Comparison of ENCODE assay signal across 13 cellular contexts in the genomic region with DNA sequence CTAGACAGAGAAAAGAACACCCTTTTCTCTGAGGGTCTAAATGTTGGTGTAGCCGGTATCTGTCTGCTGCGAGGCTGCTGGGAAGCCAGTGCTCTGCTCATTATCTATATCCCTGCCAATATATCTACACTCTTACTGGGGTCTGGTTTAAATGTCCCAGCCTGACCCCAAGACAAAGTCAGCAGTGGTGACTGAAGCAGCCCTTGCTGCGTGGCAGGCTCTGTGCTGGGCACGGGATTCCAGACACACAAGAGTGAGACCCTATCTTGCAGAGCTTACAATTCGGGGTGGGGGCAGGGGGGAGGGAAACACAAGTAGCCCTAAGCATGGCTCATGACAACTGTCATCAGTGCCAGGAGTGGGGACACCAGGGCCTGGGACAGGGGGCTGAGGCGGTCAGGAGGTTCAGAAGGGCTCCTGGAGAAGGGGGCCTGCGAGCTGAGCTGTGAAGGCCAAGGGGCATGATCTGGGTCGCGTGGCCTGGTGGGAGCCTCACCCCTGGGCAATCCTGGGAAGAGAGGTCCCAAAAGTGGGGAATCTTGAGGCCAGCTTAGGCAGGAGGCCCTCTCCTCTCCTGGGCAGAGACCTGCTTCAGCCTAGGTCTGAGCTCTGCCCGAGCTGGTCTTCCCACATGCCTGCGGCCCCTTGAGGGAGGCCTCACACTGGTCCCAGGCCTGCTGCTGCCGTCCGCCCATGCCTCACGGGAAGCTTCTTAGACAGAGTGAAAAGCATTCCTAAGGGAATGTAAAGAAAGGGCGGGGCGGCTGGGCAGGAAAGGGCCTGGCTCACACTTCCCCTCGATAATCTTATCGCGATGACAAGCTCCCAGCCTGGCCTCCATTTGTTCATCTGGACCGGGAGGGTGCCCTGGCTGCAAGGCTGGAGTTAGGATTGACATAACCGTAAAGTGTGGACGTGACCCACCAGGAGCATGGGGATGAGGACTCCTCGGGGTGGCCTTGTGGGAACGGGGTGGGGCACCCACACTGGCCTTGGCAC. TPM values are rescaled to one million over a fixed set of nuclear protein-coding genes. Genes with fewer than 3 reads are reported as not detected.
DNase-seq lines count a peak whose midpoint lies in the region; ATAC-seq and TF ChIP-seq lines count a peak whose summit lies in the region.
"Had no signal": no experiment of that assay in that cellular context is flagged by ENCODE, and none has a peak within 500 bp of the region (broad histone marks: within the 10 kb centered on the region; RNA-seq: fewer than 3 reads in every experiment).

No MANE protein-coding gene starts in this region.

- WGBS in stomach, 5 donors, result 49 to 72% (median 57%) methylated on average over 24 of the region's 24 CpGs

- no peaks in the 10 kb centered on the region for H3K9me3 Mint-ChIP-seq in chondrocyte (ENCODE audit: low read depth)

- intact Hi-C loops in Right ventricle myocardium superior (cut with DNase I) (no loop called here), stomach (cut with DNase I; ENCODE audit: low total_unique reads) (no loop called here)

- H3K36me3 Mint-ChIP-seq in chondrocyte (ENCODE audit: low read depth), result no peaks in the 10 kb centered on the region

- DNase-seq in cardiac muscle cell (ENCODE audit: low read depth in 1 of 2, low spot score in 1 of 2), result peak; percentile 80 to 84
- no peak for DNase-seq in Right ventricle myocardium superior
- DNase-seq in chondrocyte (ENCODE audit: low spot score), result no peak
- DNase-seq in left lobe of liver (ENCODE audit: low spot score), result no peak
- peak; percentile 61 for DNase-seq in stomach
- DNase-seq in NCI-H2196 (lab: John Stamatoyannopoulos, UW; ENCODE audit: unreplicated experiment), result no peak
- DNase-seq in stimulated activated CD4-positive, alpha-beta T cell treated with anti-CD3 and anti-CD28 coated beads, Interleukin-4, amount 100 ng/mL, for 24 hours, result no peak
- DNase-seq: Calu3, heart right ventricle, NCI-H1092 treated with DMSO at 0.1 percent for 48 hours, NCI-H526, SIG-M5 had no signal

- TF ChIP-seq CTCF in cardiac muscle cell (IDR thresholded peaks at IDR 0.05; ENCODE audit: low read depth, low read length), result no peak
- TF ChIP-seq CTCF in chondrocyte (IDR thresholded peaks at IDR 0.05), result no peak
- TF ChIP-seq CTCF in stomach (IDR thresholded peaks at IDR 0.05), result no peak

- H3K27ac ChIP-seq in cardiac muscle cell, result peak overlapping the region; percentile 86
- H3K27ac ChIP-seq in stomach, result peak overlapping the region in 3 of 5 donors; percentile 49 to 70 (median 52)
- H3K27ac ChIP-seq: heart right ventricle had no signal

- H3K4me1 Mint-ChIP-seq in chondrocyte (ENCODE audit: low read depth), result peaks cover 43% of the 10 kb centered on the region

- H3K27me3 Mint-ChIP-seq in chondrocyte (ENCODE audit: low read depth), result no peaks in the 10 kb centered on the region

- peak overlapping the region; percentile 36 for H3K27ac Mint-ChIP-seq in chondrocyte (ENCODE audit: unreplicated experiment)

- ATAC-seq in Right ventricle myocardium superior (ENCODE audit: poor library complexity) (no peak), left lobe of liver (peak; percentile 23), HG03097 (IDR thresholded peaks at IDR 0.05; ENCODE audit: low FRiP score, unreplicated experiment) (no peak)

- H3K4me3 Mint-ChIP-seq in chondrocyte (ENCODE audit: unreplicated experiment), result no peak overlapping the region

- H3K4me1 ChIP-seq in cardiac muscle cell (ENCODE audit: low read depth), result peaks cover 13% of the 10 kb centered on the region
- H3K4me1 ChIP-seq in stomach, result peaks cover 5 to 11% (median 9%) of the 10 kb centered on the region in 4 donors

- H3K4me3 ChIP-seq in cardiac muscle cell (no peak overlapping the region), stomach (no peak overlapping the region)
- H3K4me3 ChIP-seq: heart right ventricle had no signal

- H3K9me3 ChIP-seq in cardiac muscle cell (ENCODE audit: low read depth) (no peaks in the 10 kb centered on the region), stomach (no peaks in the 10 kb centered on the region)
- H3K9me3 ChIP-seq: heart right ventricle had no signal

- no peaks in the 10 kb centered on the region for H3K36me3 ChIP-seq in cardiac muscle cell
- no peaks in the 10 kb centered on the region for H3K36me3 ChIP-seq in stomach
- H3K36me3 ChIP-seq: heart right ventricle had no signal

- TF ChIP-seq EP300 in stomach (IDR thresholded peaks at IDR 0.05), result no peak

- H3K27me3 ChIP-seq in cardiac muscle cell (no peaks in the 10 kb centered on the region), stomach (no peaks in the 10 kb centered on the region)
- H3K27me3 ChIP-seq: heart right ventricle had no signal

- TF ChIP-seq POLR2A in stomach (IDR thresholded peaks at IDR 0.05), result no peak

RNA-seq across cellular contexts. Expression of a gene that starts 7.3 kb away (rescaled TPM):
- 11.8 and 17.0 TPM in 2 replicates for total RNA-seq in cardiac muscle cell
- 5.3 and 8.9 TPM in 2 replicates for polyA plus RNA-seq in cardiac muscle cell
- total RNA-seq in Right ventricle myocardium superior, result 10.8 TPM
- total RNA-seq in chondrocyte, result 19.6 to 25.2 TPM (median 23.7 TPM) in 3 replicates
- total RNA-seq in left lobe of liver, result 8.9 TPM
- total RNA-seq in stomach, result 10 to 100 TPM in 3 of 5 donors, 1 to 10 TPM in 2; 8.0 to 60.7 (median 17.0) TPM
- 1 to 10 TPM; 4.9 to 8.2 (median 7.7) TPM for polyA plus RNA-seq in stomach

Comparison
In these comparisons a context has a peak if more than half of its experiments do, and no peak if none do; other contexts are left out.
1. DNase-seq: peak in cardiac muscle cell (2 of 2) and stomach (single experiment); none in Right ventricle myocardium superior (single experiment), chondrocyte (single experiment), left lobe of liver (single experiment), NCI-H2196 (single experiment) and stimulated activated CD4-positive, alpha-beta T cell treated with anti-CD3 and anti-CD28 coated beads, Interleukin-4, amount 100 ng/mL, for 24 hours (single experiment).